20 cellular contexts compared by ENCODE assay signal in genomic region chr4:163922302-163922701, GRCh38.
"Had no signal": no experiment of that assay in that cellular context is flagged by ENCODE, and none has a peak within 500 bp of the region (broad histone marks: within the 10 kb centered on the region; RNA-seq: fewer than 3 reads in every experiment).

No MANE protein-coding gene starts in this region.

- H3K27ac ChIP-seq: coronary artery, lower lobe of right lung, thoracic aorta, upper lobe of left lung had no signal

- H3K4me3 ChIP-seq: coronary artery, lower lobe of right lung, smooth muscle cell, thoracic aorta, upper lobe of left lung had no signal

- H3K4me2 ChIP-seq: smooth muscle cell had no signal

- H3K9me3 Mint-ChIP-seq: activated CD4-positive, alpha-beta memory T cell treated with anti-CD3 and anti-CD28 coated beads for 36 hours; activated naive CD4-positive, alpha-beta T cell treated with anti-CD3 and anti-CD28 coated beads for 36 hours; naive thymus-derived CD4-positive, alpha-beta T cell; neural crest cell had no signal

- H3K4me3 Mint-ChIP-seq: activated CD4-positive, alpha-beta memory T cell treated with anti-CD3 and anti-CD28 coated beads for 36 hours; activated naive CD4-positive, alpha-beta T cell treated with anti-CD3 and anti-CD28 coated beads for 36 hours; activated T-cell treated with anti-CD3 and anti-CD28 coated beads, Interleukin-2, amount 50 U/mL, for 72 hours; neural crest cell had no signal

- H3K36me3 Mint-ChIP-seq: activated CD4-positive, alpha-beta memory T cell treated with anti-CD3 and anti-CD28 coated beads for 36 hours; naive thymus-derived CD4-positive, alpha-beta T cell had no signal

- ATAC-seq: activated T-cell treated with anti-CD3 and anti-CD28 coated beads, Interleukin-2, amount 50 U/mL, for 72 hours; left lobe of liver; lower lobe of right lung; naive thymus-derived CD4-positive, alpha-beta T cell; sciatic nerve had no signal

- H3K9me3 ChIP-seq: lower lobe of right lung, thoracic aorta, upper lobe of left lung had no signal

- DNase-seq: activated CD4-positive, alpha-beta memory T cell treated with anti-CD3 and anti-CD28 coated beads for 36 hours; activated CD4-positive, alpha-beta T cell treated with anti-CD3 and anti-CD28 coated beads for 48 hours; activated effector memory CD4-positive, alpha-beta T cell treated with Interleukin-2 at 50 U/mL for 16 hours; activated naive CD4-positive, alpha-beta T cell treated with anti-CD3 and anti-CD28 coated beads for 36 hours; activated T-cell treated with anti-CD3 and anti-CD28 coated beads, Interleukin-2, amount 50 U/mL, for 72 hours; amygdala; cerebellar nuclear complex; foreskin fibroblast; lower lobe of right lung; posterior cingulate gyrus; stimulated activated CD4-positive, alpha-beta T cell treated with anti-CD3 and anti-CD28 coated beads, Interleukin-15, amount 100 ng/mL, for 24 hours; T-helper 1 cell; upper lobe of left lung had no signal

- H3K4me1 ChIP-seq: lower lobe of right lung, upper lobe of left lung had no signal

- H3K36me3 ChIP-seq: lower lobe of right lung, thoracic aorta, upper lobe of left lung had no signal

- H3K27me3 Mint-ChIP-seq: activated CD4-positive, alpha-beta memory T cell treated with anti-CD3 and anti-CD28 coated beads for 36 hours; naive thymus-derived CD4-positive, alpha-beta T cell had no signal

- H3K27ac Mint-ChIP-seq: activated CD4-positive, alpha-beta memory T cell treated with anti-CD3 and anti-CD28 coated beads for 36 hours; activated naive CD4-positive, alpha-beta T cell treated with anti-CD3 and anti-CD28 coated beads for 36 hours; activated T-cell treated with anti-CD3 and anti-CD28 coated beads, Interleukin-2, amount 50 U/mL, for 72 hours; naive thymus-derived CD4-positive, alpha-beta T cell had no signal

- H3K4me1 Mint-ChIP-seq: neural crest cell had no signal

- H3K27me3 ChIP-seq: upper lobe of left lung had no signal
